ENCODE assay signal across 12 cellular contexts in the genomic region with DNA sequence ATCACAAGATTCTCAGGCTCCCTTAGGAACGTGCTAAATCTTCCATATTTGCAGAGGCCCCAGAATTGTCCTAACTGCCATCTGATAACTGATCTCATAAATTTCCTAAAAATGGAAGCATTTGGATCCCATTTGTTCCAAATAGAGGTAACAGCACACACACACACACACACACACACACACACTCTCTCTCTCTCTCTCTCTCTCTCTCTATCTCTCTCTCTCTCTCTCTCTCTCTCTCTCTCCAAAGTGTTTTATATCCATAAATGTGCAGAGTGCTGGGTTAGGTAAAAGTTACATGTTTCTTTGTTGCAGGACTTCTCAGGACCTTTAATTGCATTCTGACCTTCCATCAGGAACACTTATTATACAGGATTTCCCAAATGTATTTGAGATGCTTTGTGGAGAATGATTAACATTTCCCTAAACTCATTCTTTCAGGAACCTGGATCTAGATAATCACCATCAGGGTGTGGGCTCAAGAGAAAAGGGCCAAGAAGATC. TPM values are rescaled to one million over a fixed set of nuclear protein-coding genes. Genes with fewer than 3 reads are reported as not detected.
DNase-seq lines count a peak whose midpoint lies in the region; ATAC-seq and TF ChIP-seq lines count a peak whose summit lies in the region.
"Had no signal": no experiment of that assay in that cellular context is flagged by ENCODE, and none has a peak within 500 bp of the region (broad histone marks: within the 10 kb centered on the region; RNA-seq: fewer than 3 reads in every experiment).

No MANE protein-coding gene starts in this region.

- no peak overlapping the region for H3K4ac ChIP-seq in mesenchymal stem cell (ENCODE audit: low read depth in 1 of 2, low read length in 2 of 2)

- TF ChIP-seq CTCF in HEK293 (tag by site-specific recombination; IDR thresholded peaks at IDR 0.05): no peak
- no peak for TF ChIP-seq CTCF in left ventricle myocardium inferior (IDR thresholded peaks at IDR 0.05; ENCODE audit: borderline replicate concordance)

- no peak overlapping the region for H2BK12ac ChIP-seq in mesenchymal stem cell (ENCODE audit: low read length in 2 of 2)

- no peaks in the 10 kb centered on the region for H3K9me3 Mint-ChIP-seq in activated CD8-positive, alpha-beta memory T cell treated with anti-CD3 and anti-CD28 coated beads, Interleukin-2, amount 10 ng/mL, durations not matched to agents 7 days and 5 days (ENCODE audit: low read depth)

- H3K9me3 ChIP-seq in HEK293 (ENCODE audit: control insufficient read depth, insufficient read depth, low read depth, low read length) (no peaks in the 10 kb centered on the region), T-helper 17 cell (ENCODE audit: control insufficient read depth, low read length, poor library complexity, severe bottlenecking) (no peaks in the 10 kb centered on the region), mesenchymal stem cell (ENCODE audit: control insufficient read depth, low read length) (no peaks in the 10 kb centered on the region), subcutaneous abdominal adipose tissue (ENCODE audit: control insufficient read depth in 5 of 5, low read length in 5 of 5) (no peaks in the 10 kb centered on the region), left ventricle myocardium inferior (replicated peaks) (no peaks in the 10 kb centered on the region)
- H3K9me3 ChIP-seq: BE2C had no signal

- H3K9ac ChIP-seq in mesenchymal stem cell (ENCODE audit: low read length) (peak overlapping the region; percentile 69), subcutaneous abdominal adipose tissue (ENCODE audit: low read length in 5 of 5) (no peak overlapping the region)

- no peaks in the 10 kb centered on the region for H3K27me3 Mint-ChIP-seq in T-helper 17 cell
- H3K27me3 Mint-ChIP-seq in activated CD8-positive, alpha-beta memory T cell treated with anti-CD3 and anti-CD28 coated beads, Interleukin-2, amount 10 ng/mL, durations not matched to agents 7 days and 5 days: peaks cover 11% of the 10 kb centered on the region

- H3K36me3 ChIP-seq in HEK293 (ENCODE audit: control insufficient read depth in 2 of 2, insufficient read depth in 1 of 2, low read length in 2 of 2): no peaks in the 10 kb centered on the region
- no peaks in the 10 kb centered on the region for H3K36me3 ChIP-seq in mesenchymal stem cell (ENCODE audit: control insufficient read depth in 1 of 2, insufficient read depth in 2 of 2, low read depth in 1 of 2, low read length in 2 of 2)
- no peaks in the 10 kb centered on the region for H3K36me3 ChIP-seq in subcutaneous abdominal adipose tissue (ENCODE audit: control insufficient read depth in 5 of 5, insufficient read depth in 5 of 5, low read length in 5 of 5)
- no peaks in the 10 kb centered on the region for H3K36me3 ChIP-seq in left ventricle myocardium inferior
- H3K36me3 ChIP-seq: BE2C had no signal

- peaks cover 5% of the 10 kb centered on the region for H3K4me1 Mint-ChIP-seq in T-helper 17 cell
- no peaks in the 10 kb centered on the region for H3K4me1 Mint-ChIP-seq in activated CD8-positive, alpha-beta memory T cell treated with anti-CD3 and anti-CD28 coated beads, Interleukin-2, amount 10 ng/mL, durations not matched to agents 7 days and 5 days

- no peak overlapping the region for H4K8ac ChIP-seq in mesenchymal stem cell (ENCODE audit: low read length)

- no peak overlapping the region for H3K4me3 ChIP-seq in HEK293 (ENCODE audit: low read depth, low read length)
- peak overlapping the region in 1 of 2 experiments; percentile 42 for H3K4me3 ChIP-seq in mesenchymal stem cell (ENCODE audit: insufficient read depth in 1 of 2, low read depth in 1 of 2, low read length in 2 of 2)
- no peak overlapping the region for H3K4me3 ChIP-seq in subcutaneous abdominal adipose tissue (ENCODE audit: low read depth in 1 of 5, low read length in 5 of 5)
- H3K4me3 ChIP-seq in left ventricle myocardium inferior: no peak overlapping the region
- H3K4me3 ChIP-seq: GM23248 had no signal

- no peaks in the 10 kb centered on the region for H3K79me1 ChIP-seq in mesenchymal stem cell (replicated peaks; ENCODE audit: low read length, poor library complexity, severe bottlenecking)

- no peaks in the 10 kb centered on the region for H3K4me1 ChIP-seq in HEK293 (ENCODE audit: control insufficient read depth, insufficient read depth, low read length)
- no peaks in the 10 kb centered on the region for H3K4me1 ChIP-seq in mesenchymal stem cell (ENCODE audit: control insufficient read depth, insufficient read depth, low read depth, low read length)
- H3K4me1 ChIP-seq in subcutaneous abdominal adipose tissue (ENCODE audit: control insufficient read depth in 5 of 5, insufficient read depth in 5 of 5, low read length in 5 of 5): peaks cover 0 to 13% (median 8%) of the 10 kb centered on the region in 5 donors
- H3K4me1 ChIP-seq in left ventricle myocardium inferior: peaks cover 7% of the 10 kb centered on the region
- H3K4me1 ChIP-seq: BE2C had no signal

- H2AK5ac ChIP-seq in mesenchymal stem cell (ENCODE audit: low read length, severe bottlenecking): no peak overlapping the region

- POLR2A ChIA-PET in HEK293 (lab: Yijun Ruan, JAX): no interaction called here

- no peak overlapping the region for H4K91ac ChIP-seq in mesenchymal stem cell (ENCODE audit: low read length)

- H3K18ac ChIP-seq in mesenchymal stem cell (ENCODE audit: low read depth in 1 of 2, low read length in 2 of 2): no peak overlapping the region

- CTCF ChIA-PET in HEK293 (lab: Yijun Ruan, JAX): no interaction called here
- CTCF ChIA-PET in activated CD8-positive, alpha-beta memory T cell treated with anti-CD3 and anti-CD28 coated beads, Interleukin-2, amount 10 ng/mL, durations not matched to agents 7 days and 5 days (lab: Charles Lee): no interaction called here

- no peak overlapping the region for H3K27ac Mint-ChIP-seq in T-helper 17 cell
- H3K27ac Mint-ChIP-seq in activated CD8-positive, alpha-beta memory T cell treated with anti-CD3 and anti-CD28 coated beads, Interleukin-2, amount 10 ng/mL, durations not matched to agents 7 days and 5 days: no peak overlapping the region
- H3K27ac Mint-ChIP-seq: CD4-positive, CD25-positive, alpha-beta regulatory T cell had no signal

- 82% methylated on average over 1 of the region's 1 CpG for WGBS in mesenchymal stem cell

- H2BK15ac ChIP-seq in mesenchymal stem cell (ENCODE audit: low read depth, poor library complexity, severe bottlenecking): no peak overlapping the region

- H2BK120ac ChIP-seq in mesenchymal stem cell (ENCODE audit: low read depth, low read length): no peak overlapping the region

- H3K36me3 Mint-ChIP-seq in T-helper 17 cell (ENCODE audit: low read depth): no peaks in the 10 kb centered on the region
- H3K36me3 Mint-ChIP-seq in activated CD8-positive, alpha-beta memory T cell treated with anti-CD3 and anti-CD28 coated beads, Interleukin-2, amount 10 ng/mL, durations not matched to agents 7 days and 5 days: peaks cover 1% of the 10 kb centered on the region

- no peak overlapping the region for H3K4me2 ChIP-seq in mesenchymal stem cell (ENCODE audit: low read length, poor library complexity, severe bottlenecking)

- H3K27ac ChIP-seq in HEK293 (ENCODE audit: extremely low read depth, low read depth, low read length) (no peak overlapping the region), mesenchymal stem cell (ENCODE audit: low read length, poor library complexity, severe bottlenecking) (no peak overlapping the region), subcutaneous abdominal adipose tissue (ENCODE audit: low read depth, low read length) (peak overlapping the region; percentile 21), left ventricle myocardium inferior (replicated peaks) (no peak overlapping the region)

- no peak overlapping the region for H3K23ac ChIP-seq in mesenchymal stem cell (ENCODE audit: low read length in 2 of 2)

- H2BK5ac ChIP-seq in mesenchymal stem cell (ENCODE audit: low read depth, low read length, poor library complexity, severe bottlenecking): no peak overlapping the region

- peak overlapping the region; percentile 66 for H3K4me3 Mint-ChIP-seq in T-helper 17 cell
- no peak overlapping the region for H3K4me3 Mint-ChIP-seq in activated CD8-positive, alpha-beta memory T cell treated with anti-CD3 and anti-CD28 coated beads, Interleukin-2, amount 10 ng/mL, durations not matched to agents 7 days and 5 days
- H3K4me3 Mint-ChIP-seq: CD4-positive, CD25-positive, alpha-beta regulatory T cell had no signal

- H3K27me3 ChIP-seq in mesenchymal stem cell (ENCODE audit: control insufficient read depth in 1 of 2, insufficient read depth in 1 of 2, low read length in 2 of 2) (no peaks in the 10 kb centered on the region), subcutaneous abdominal adipose tissue (ENCODE audit: control insufficient read depth in 5 of 5, insufficient read depth in 4 of 5, low read length in 5 of 5) (no peaks in the 10 kb centered on the region), left ventricle myocardium inferior (ENCODE audit: low read depth) (no peaks in the 10 kb centered on the region)
- H3K27me3 ChIP-seq: BE2C had no signal

- no peak for ATAC-seq in T-helper 17 cell
- ATAC-seq in activated CD8-positive, alpha-beta memory T cell treated with anti-CD3 and anti-CD28 coated beads, Interleukin-2, amount 10 ng/mL, durations not matched to agents 7 days and 5 days: no peak
- ATAC-seq: HCT116 had no signal

- DNase-seq in T-helper 17 cell (no peak), mesenchymal stem cell (no peak), NCI-H1694 treated with DMSO at 0.1 percent for 48 hours (lab: John Stamatoyannopoulos, UW) (no peak), left ventricle myocardium inferior (no peak)
- DNase-seq in activated CD8-positive, alpha-beta memory T cell treated with anti-CD3 and anti-CD28 coated beads, Interleukin-2, amount 10 ng/mL, durations not matched to agents 7 days and 5 days: no peak
- no peak for DNase-seq in activated CD4-positive, alpha-beta T cell treated with anti-CD3 and anti-CD28 coated beads for 1 hour
- DNase-seq: BE2C; CD4-positive, CD25-positive, alpha-beta regulatory T cell had no signal

- intact Hi-C loops in left ventricle myocardium inferior (cut with micrococcal nuclease): no loop called here

- H3K14ac ChIP-seq in mesenchymal stem cell (ENCODE audit: low read length in 2 of 2): no peak overlapping the region

- H2AFZ ChIP-seq in mesenchymal stem cell (ENCODE audit: low read depth, low read length): no peak overlapping the region

TF ChIP-seq in HEK293, 187 proteins besides CTCF, POLR2A, EP300 and RAD21 (continues in another document):
- TF ChIP-seq ZNF239 (tag by site-specific recombination; IDR thresholded peaks at IDR 0.05) (peak; percentile 99), ZNF596 (tag by site-specific recombination; IDR thresholded peaks at IDR 0.05) (peak; percentile 97)

RNA-seq across cellular contexts. Expression of gene STK38, which starts 8.5 kb away (rescaled TPM):
- total RNA-seq in T-helper 17 cell (10 to 100 TPM; 85.0 to 85.5 TPM), left ventricle myocardium inferior (25.5 TPM)
- 22.1 TPM for polyA plus RNA-seq in mesenchymal stem cell (2013, experiment 1 of 2)
- 21.5 TPM for polyA plus RNA-seq in mesenchymal stem cell (2013, experiment 2 of 2)
- 10 to 100 TPM; 47.7 to 54.7 TPM for total RNA-seq in activated CD8-positive, alpha-beta memory T cell treated with anti-CD3 and anti-CD28 coated beads, Interleukin-2, amount 10 ng/mL, durations not matched to agents 7 days and 5 days

RNA-seq across cellular contexts. Expression of gene SRSF3, which starts 38.4 kb away (rescaled TPM):
- total RNA-seq in T-helper 17 cell (100 to 1,000 TPM; 638 to 646 TPM), left ventricle myocardium inferior (119 TPM)
- 146 TPM for polyA plus RNA-seq in mesenchymal stem cell (2013, experiment 1 of 2)
- 152 TPM for polyA plus RNA-seq in mesenchymal stem cell (2013, experiment 2 of 2)
- total RNA-seq in activated CD8-positive, alpha-beta memory T cell treated with anti-CD3 and anti-CD28 coated beads, Interleukin-2, amount 10 ng/mL, durations not matched to agents 7 days and 5 days: 100 to 1,000 TPM; 416 to 514 TPM
